ENCODE assay signal across 13 cellular contexts in the genomic region with DNA sequence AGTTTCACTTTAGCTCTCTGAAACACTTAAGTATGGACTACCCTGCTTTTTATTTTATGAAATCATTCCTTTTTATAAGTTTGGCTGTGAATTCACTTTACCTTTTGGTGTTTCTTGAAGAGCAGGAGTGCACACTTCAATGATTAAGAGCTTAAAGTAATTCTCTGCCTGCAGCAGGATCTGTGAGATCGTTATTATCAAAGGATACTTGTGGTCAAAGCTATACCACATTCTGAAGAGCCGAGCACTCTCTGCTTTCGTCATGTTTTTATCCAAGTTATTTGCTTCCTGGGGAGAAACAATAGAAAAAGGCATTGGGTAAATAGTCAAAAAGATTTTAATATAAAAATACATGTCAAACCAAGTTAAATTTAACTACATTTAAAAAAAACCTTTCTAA.
DNase-seq lines count a peak whose midpoint lies in the region; ATAC-seq and TF ChIP-seq lines count a peak whose summit lies in the region.
"Had no signal": no experiment of that assay in that cellular context is flagged by ENCODE, and none has a peak within 500 bp of the region (broad histone marks: within the 10 kb centered on the region; RNA-seq: fewer than 3 reads in every experiment).

No MANE protein-coding gene starts in this region.

- no peak for TF ChIP-seq CTCF in fibroblast of mammary gland (conservative IDR thresholded peaks at IDR 0.05; ENCODE audit: control insufficient read depth, insufficient read depth, low read depth, low read length)

- H3K9me3 ChIP-seq in T-helper 17 cell (ENCODE audit: control insufficient read depth, low read length, poor library complexity, severe bottlenecking): no peaks in the 10 kb centered on the region
- H3K9me3 ChIP-seq: BE2C, lower lobe of right lung had no signal

- no peak overlapping the region for H3K4me3 ChIP-seq in fibroblast of mammary gland (ENCODE audit: control insufficient read depth, low read depth, low read length)
- H3K4me3 ChIP-seq: lower lobe of right lung had no signal

- no peak overlapping the region for H3K27ac Mint-ChIP-seq in stimulated activated naive CD8-positive, alpha-beta T cell treated with anti-CD3 and anti-CD28 coated beads, Interleukin-15, Interleukin-2, amounts not matched to agents 100 ng/mL and 50 ng/mL, for 24 hours
- peak overlapping the region; percentile 69 for H3K27ac Mint-ChIP-seq in T-helper 17 cell
- no peak overlapping the region for H3K27ac Mint-ChIP-seq in stimulated activated naive CD8-positive, alpha-beta T cell treated with anti-CD3 and anti-CD28 coated beads, Interleukin-15, amount 100 ng/mL, for 72 hours
- H3K27ac Mint-ChIP-seq: activated naive CD4-positive, alpha-beta T cell treated with anti-CD3 and anti-CD28 coated beads for 36 hours had no signal

- no peak for ATAC-seq in stimulated activated naive CD8-positive, alpha-beta T cell treated with anti-CD3 and anti-CD28 coated beads, Interleukin-15, Interleukin-2, amounts not matched to agents 100 U/mL and 50 U/mL, for 24 hours
- ATAC-seq in T-helper 17 cell: peak; percentile 50
- ATAC-seq in stimulated activated naive CD8-positive, alpha-beta T cell treated with anti-CD3 and anti-CD28 coated beads, Interleukin-15, amount 100 ng/mL, for 72 hours: no peak
- ATAC-seq: lower lobe of right lung had no signal

- H3K27me3 Mint-ChIP-seq in stimulated activated naive CD8-positive, alpha-beta T cell treated with anti-CD3 and anti-CD28 coated beads, Interleukin-15, Interleukin-2, amounts not matched to agents 100 ng/mL and 50 ng/mL, for 24 hours: no peaks in the 10 kb centered on the region
- H3K27me3 Mint-ChIP-seq in T-helper 17 cell: no peaks in the 10 kb centered on the region
- H3K27me3 Mint-ChIP-seq in stimulated activated naive CD8-positive, alpha-beta T cell treated with anti-CD3 and anti-CD28 coated beads, Interleukin-15, amount 100 ng/mL, for 72 hours: no peaks in the 10 kb centered on the region

- no peak for DNase-seq in stimulated activated naive CD8-positive, alpha-beta T cell treated with anti-CD3 and anti-CD28 coated beads, Interleukin-15, Interleukin-2, amounts not matched to agents 100 U/mL and 50 U/mL, for 24 hours
- DNase-seq in T-helper 17 cell: no peak
- DNase-seq in fibroblast of mammary gland (ENCODE audit: low read depth): peak; percentile 39
- no peak for DNase-seq in stimulated activated naive CD8-positive, alpha-beta T cell treated with anti-CD3 and anti-CD28 coated beads, Interleukin-15, amount 100 ng/mL, for 72 hours
- no peak for DNase-seq in LoVo (ENCODE audit: low spot score)
- no peak for DNase-seq in amniotic stem cell (lab: John Stamatoyannopoulos, UW)
- no peak for DNase-seq in iPS-NIHi11 (ENCODE audit: low spot score)
- DNase-seq: activated naive CD4-positive, alpha-beta T cell treated with anti-CD3 and anti-CD28 coated beads for 36 hours; BE2C; lower lobe of right lung; SHP77; stimulated activated CD4-positive, alpha-beta T cell treated with anti-CD3 and anti-CD28 coated beads, Interleukin-4, amount 100 ng/mL, for 4 hours had no signal

- H3K9me3 Mint-ChIP-seq in stimulated activated naive CD8-positive, alpha-beta T cell treated with anti-CD3 and anti-CD28 coated beads, Interleukin-15, Interleukin-2, amounts not matched to agents 100 ng/mL and 50 ng/mL, for 24 hours: no peaks in the 10 kb centered on the region
- H3K9me3 Mint-ChIP-seq in stimulated activated naive CD8-positive, alpha-beta T cell treated with anti-CD3 and anti-CD28 coated beads, Interleukin-15, amount 100 ng/mL, for 72 hours: peaks cover 0 to 5% of the 10 kb centered on the region in 2 donors
- H3K9me3 Mint-ChIP-seq: activated naive CD4-positive, alpha-beta T cell treated with anti-CD3 and anti-CD28 coated beads for 36 hours had no signal

- peaks cover 40% of the 10 kb centered on the region for H3K4me1 Mint-ChIP-seq in stimulated activated naive CD8-positive, alpha-beta T cell treated with anti-CD3 and anti-CD28 coated beads, Interleukin-15, Interleukin-2, amounts not matched to agents 100 ng/mL and 50 ng/mL, for 24 hours (ENCODE audit: low read depth)
- peaks cover 10% of the 10 kb centered on the region for H3K4me1 Mint-ChIP-seq in T-helper 17 cell
- H3K4me1 Mint-ChIP-seq in stimulated activated naive CD8-positive, alpha-beta T cell treated with anti-CD3 and anti-CD28 coated beads, Interleukin-15, amount 100 ng/mL, for 72 hours: peaks cover 32% of the 10 kb centered on the region

- H3K36me3 Mint-ChIP-seq in stimulated activated naive CD8-positive, alpha-beta T cell treated with anti-CD3 and anti-CD28 coated beads, Interleukin-15, Interleukin-2, amounts not matched to agents 100 ng/mL and 50 ng/mL, for 24 hours (ENCODE audit: low read depth): no peaks in the 10 kb centered on the region
- H3K36me3 Mint-ChIP-seq in T-helper 17 cell (ENCODE audit: low read depth): peaks cover 7% of the 10 kb centered on the region

- peak overlapping the region; percentile 50 for H3K4me3 Mint-ChIP-seq in stimulated activated naive CD8-positive, alpha-beta T cell treated with anti-CD3 and anti-CD28 coated beads, Interleukin-15, Interleukin-2, amounts not matched to agents 100 ng/mL and 50 ng/mL, for 24 hours
- H3K4me3 Mint-ChIP-seq in T-helper 17 cell: peak overlapping the region; percentile 39
- H3K4me3 Mint-ChIP-seq in stimulated activated naive CD8-positive, alpha-beta T cell treated with anti-CD3 and anti-CD28 coated beads, Interleukin-15, amount 100 ng/mL, for 72 hours: peak overlapping the region; percentile 36 to 58
- H3K4me3 Mint-ChIP-seq: activated naive CD4-positive, alpha-beta T cell treated with anti-CD3 and anti-CD28 coated beads for 36 hours had no signal
